In genomic region chr16:4617880-4618279, GRCh38 we compare ENCODE assay signal across 14 cellular contexts. TPM values are rescaled to one million over a fixed set of nuclear protein-coding genes. Genes with fewer than 3 reads are reported as not detected.
A peak's percentile ranks its signal among the peaks of the same experiment; 100 is the strongest.
DNase-seq lines count a peak whose midpoint lies in the region; ATAC-seq, FAIRE-seq and TF ChIP-seq lines count a peak whose summit lies in the region.
"Had no signal": no experiment of that assay in that cellular context is flagged by ENCODE, and none has a peak within 500 bp of the region (broad histone marks: within the 10 kb centered on the region; RNA-seq: fewer than 3 reads in every experiment).

No MANE protein-coding gene starts in this region.

- H3K36me3 ChIP-seq in HEK293 (ENCODE audit: control insufficient read depth in 2 of 2, insufficient read depth in 1 of 2, low read length in 2 of 2) (no peaks in the 10 kb centered on the region), GM12878 (ENCODE audit: control insufficient read depth in 2 of 2, insufficient read depth in 2 of 2, low read length in 1 of 2) (no peaks in the 10 kb centered on the region)

- no peaks in the 10 kb centered on the region for H3K36me3 Mint-ChIP-seq in naive thymus-derived CD8-positive, alpha-beta T cell

- TF ChIP-seq CTCF in C4-2B (conservative IDR thresholded peaks at IDR 0.05): no peak
- TF ChIP-seq CTCF in HEK293 (tag by site-specific recombination; IDR thresholded peaks at IDR 0.05): no peak
- TF ChIP-seq CTCF in GM12878 (IDR thresholded peaks at IDR 0.05 in 2 of 3, conservative IDR thresholded peaks at IDR 0.05 in 1 of 3; ENCODE audit: control insufficient read depth in 2 of 3, extremely low read depth in 1 of 3, insufficient read depth in 1 of 3, low read depth in 3 of 3, low read length in 3 of 3): no peak

- no peak for TF ChIP-seq POLR2A in GM12878 (IDR thresholded peaks at IDR 0.05; ENCODE audit: low read depth, low read length)
- TF ChIP-seq POLR2A in H54 (IDR thresholded peaks at IDR 0.05; ENCODE audit: low read depth, low read length): no peak

- peaks cover 21% of the 10 kb centered on the region for H3K79me2 ChIP-seq in GM12878 (ENCODE audit: control insufficient read depth, insufficient read depth, low read length)

- 84% methylated on average over 7 of the region's 8 CpGs for WGBS in GM12878 (ENCODE audit: insufficient coverage, insufficient replicate concordance, low lambda C conversion rate, missing lambda C conversion rate)

- in situ Hi-C loops in GM12878 (cut with MboI): loop anchor here (10.0 kb wide), 1 partner anchor 337 kb away; the partner anchor contains the start of gene SEC14L5

- H3K4me1 ChIP-seq in HEK293 (ENCODE audit: control insufficient read depth, insufficient read depth, low read length) (no peaks in the 10 kb centered on the region; the same call in 1 of the 2 replicates), GM12878 (ENCODE audit: control insufficient read depth, insufficient read depth, low read length) (peaks cover 18% of the 10 kb centered on the region)

- H4K20me1 ChIP-seq in GM12878 (ENCODE audit: control insufficient read depth, insufficient read depth): no peaks in the 10 kb centered on the region

- H3K4me1 Mint-ChIP-seq in naive thymus-derived CD8-positive, alpha-beta T cell: peaks cover 10 to 41% (median 36%) of the 10 kb centered on the region in 4 donors

- H3K27ac Mint-ChIP-seq in naive thymus-derived CD8-positive, alpha-beta T cell: peak overlapping the region in 9 of 10 donors; percentile 53 to 100 (median 99)
- H3K27ac Mint-ChIP-seq: memory B cell had no signal

- H3K27me3 Mint-ChIP-seq in naive thymus-derived CD8-positive, alpha-beta T cell: no peaks in the 10 kb centered on the region
- H3K27me3 Mint-ChIP-seq: memory B cell had no signal

- H3K4me3 ChIP-seq in HEK293 (ENCODE audit: low read depth, low read length): no peak overlapping the region
- H3K4me3 ChIP-seq in GM12878: no peak overlapping the region; the same call in 1 of the 2 replicates
- H3K4me3 ChIP-seq: SJSA1 had no signal

- ATAC-seq in GM12878 (no peak), GM19035 (IDR thresholded peaks at IDR 0.05; ENCODE audit: unreplicated experiment) (no peak)
- no peak for ATAC-seq in naive thymus-derived CD8-positive, alpha-beta T cell
- ATAC-seq: sciatic nerve had no signal

- no peaks in the 10 kb centered on the region for H3K9me3 ChIP-seq in HEK293 (ENCODE audit: control insufficient read depth, insufficient read depth, low read depth, low read length)
- no peaks in the 10 kb centered on the region for H3K9me3 ChIP-seq in GM12878 (replicated peaks; ENCODE audit: control insufficient read depth, insufficient read depth, low read length)

- no peak for DNase-seq in GM12878 (ENCODE audit: low read depth, low spot score)
- DNase-seq in naive thymus-derived CD8-positive, alpha-beta T cell: no peak
- no peak for DNase-seq in T-helper 9 cell
- no peak for DNase-seq in H54 (ENCODE audit: insufficient read length, low spot score)
- DNase-seq in NCI-H2029 treated with DMSO at 0.1 percent for 48 hours (lab: John Stamatoyannopoulos, UW): no peak
- DNase-seq: amygdala; effector memory CD4-positive, alpha-beta T cell; NCI-H446 treated with DMSO at 0.1 percent for 48 hours had no signal

- SMC1A ChIA-PET in GM12878 (lab: Charles Lee; ENCODE audit: uncharacterized antibody, unreplicated experiment): interaction anchor here (2.6 kb wide), 1 partner anchor 8 kb away, joined by 15 read pairs; the partner anchor contains the start of gene MGRN1

- H3K4me3 Mint-ChIP-seq in naive thymus-derived CD8-positive, alpha-beta T cell: peak overlapping the region in 8 of 10 donors; percentile 18 to 99 (median 34)
- H3K4me3 Mint-ChIP-seq: memory B cell had no signal

- no TSS peak for BruUV-seq in GM12878 (replicated peaks; lab: Mats Ljungman, UMichigan)

- intact Hi-C loops in GM12878 (cut with micrococcal nuclease; ENCODE audit: unreplicated experiment): loop anchor here (10.0 kb wide), 3 partner anchors 103 to 193 kb away; partner anchors contain the start of genes DNAJA3 and ROGDI

- peak overlapping the region; percentile 42; the same call in 1 of the 2 replicates for H3K4me2 ChIP-seq in GM12878 (ENCODE audit: control insufficient read depth, insufficient read depth)

- no peak for TF ChIP-seq RAD21 in GM12878 (IDR thresholded peaks at IDR 0.05; ENCODE audit: insufficient read depth, low read depth, low read length)

- no peaks in the 10 kb centered on the region for H3K27me3 ChIP-seq in GM12878 (replicated peaks in 1 of 2; ENCODE audit: control insufficient read depth in 2 of 2, insufficient read depth in 2 of 2, low read length in 1 of 2)
- H3K27me3 ChIP-seq: SJSA1 had no signal

- CTCF ChIA-PET in HEK293 (lab: Yijun Ruan, JAX): no interaction called here
- CTCF ChIA-PET in GM12878 (lab: Yijun Ruan, JAX): interaction anchor here (1.3 to 1.8 kb wide), 2 partner anchors 32 to 112 kb away, joined by 4 to 7 read pairs; no protein-coding TSS in a partner anchor

- FAIRE-seq in GM12878 (lab: Jason Lieb, UNC): no peak
- FAIRE-seq in H54 (lab: Jason Lieb, UNC): no peak

- H3K27ac ChIP-seq in C4-2B (peak overlapping the region; percentile 92), HEK293 (ENCODE audit: extremely low read depth, low read depth, low read length) (no peak overlapping the region), GM12878 (ENCODE audit: control insufficient read depth, insufficient read depth) (no peak overlapping the region)
- H3K27ac ChIP-seq: SJSA1 had no signal

- H3K9me3 Mint-ChIP-seq in naive thymus-derived CD8-positive, alpha-beta T cell: no peaks in the 10 kb centered on the region
- H3K9me3 Mint-ChIP-seq: memory B cell had no signal

- RAD21 ChIA-PET in GM12878 (lab: Charles Lee; ENCODE audit: unreplicated experiment): no interaction called here

- TF ChIP-seq EP300 in GM12878 (IDR thresholded peaks at IDR 0.05; ENCODE audit: borderline replicate concordance in 1 of 2, control insufficient read depth in 1 of 2, low read depth in 2 of 2, low read length in 2 of 2): no peak

- H3K9ac ChIP-seq in GM12878 (ENCODE audit: control insufficient read depth, insufficient read depth, low read length): no peak overlapping the region

- H2AFZ ChIP-seq in GM12878 (ENCODE audit: control insufficient read depth, low read depth, low read length): no peak overlapping the region

- POLR2A ChIA-PET in HEK293 (lab: Yijun Ruan, JAX): interaction anchor here (0.5 to 0.9 kb wide), 2 partner anchors 16 to 1483 kb away, joined by 3 read pairs; partner anchors contain the start of gene ZNF213
- POLR2A ChIA-PET in GM12878 (lab: Charles Lee): no interaction called here
- POLR2A ChIA-PET in naive thymus-derived CD8-positive, alpha-beta T cell (lab: Charles Lee): interaction anchor here (0.5 to 2.2 kb wide), 6 partner anchors 32 to 184 kb away, joined by 3 to 9 read pairs (median 4); partner anchors contain the start of gene ROGDI

TF ChIP-seq in HEK293, 187 proteins besides CTCF, POLR2A, EP300 and RAD21 (continues in another document):
- no peak for TF ChIP-seq ZNF830 (tag by site-specific recombination; IDR thresholded peaks at IDR 0.05; ENCODE audit: low read depth)
- TF ChIP-seq ZNF302 (tag by site-specific recombination; IDR thresholded peaks at IDR 0.05; ENCODE audit: low read depth): no peak

RNA-seq across cellular contexts. Expression of gene UBALD1, which starts 3.2 kb away (rescaled TPM):
- 14.4 and 16.6 TPM in 2 replicates for total RNA-seq in GM12878 (2013; cell fraction: nucleolus; rRNA removed)
- total RNA-seq in GM12878 (2014; rRNA removed): 9.6 and 15.7 TPM in 2 replicates
- 3.7 and 4.3 TPM in 2 replicates for total RNA-seq in GM12878 (2014; rRNA removed; fragmentation: Illumina TruSeq; extraction: Trizol)
- total RNA-seq in GM12878 (2021): 24.2 and 32.7 TPM in 2 replicates
- 5.6 TPM for polyA plus RNA-seq in GM12878 (2011; ENCODE audit: low read depth)
- 0.94 and 2.6 TPM in 2 replicates for polyA plus RNA-seq in GM12878 (2011; rRNA removed)
- 4.2 and 7.8 TPM in 2 replicates for polyA plus RNA-seq in GM12878 (2011; cell fraction: cytosol; rRNA removed)
- 17.7 and 29.2 TPM in 2 replicates for polyA plus RNA-seq in GM12878 (2011; cell fraction: nucleus; rRNA removed)
- 13.8 and 35.9 TPM in 2 replicates for polyA plus RNA-seq in GM12878 (2012)
- 0.35 and 2.7 TPM in 2 replicates for polyA plus RNA-seq in GM12878 (2014; fragmentation: Illumina TruSeq; extraction: Trizol)
- polyA plus RNA-seq in GM12878 (2014; fragmentation: Nextera tagmentation; extraction: Ambion mirVana): under 1 TPM; 0.05 to 0.82 TPM
- polyA plus RNA-seq in GM12878 (2014; rRNA removed): 23.1 and 29.7 TPM in 2 replicates
- polyA plus RNA-seq in GM12878 (2016; fragmentation: Nextera tagmentation; extraction: Ambion mirVana): 1 to 10 TPM; 6.5 to 9.3 TPM
- polyA minus RNA-seq in GM12878 (2011; rRNA and poly(A)+ RNA removed): 1.0 and 3.6 TPM in 2 replicates
- polyA minus RNA-seq in GM12878 (2011; cell fraction: cytosol; rRNA and poly(A)+ RNA removed): 4.4 and 5.0 TPM in 2 replicates
- 7.3 and 20.9 TPM in 2 replicates for polyA minus RNA-seq in GM12878 (2011; cell fraction: nucleus; rRNA and poly(A)+ RNA removed)
- total RNA-seq in naive thymus-derived CD8-positive, alpha-beta T cell: 10 to 100 TPM; 26.0 to 27.4 TPM
- 1 to 10 TPM; 2.5 to 3.9 (median 2.7) TPM for polyA plus RNA-seq in naive thymus-derived CD8-positive, alpha-beta T cell

RNA-seq across cellular contexts. Expression of gene MGRN1, which starts 6.7 kb away (rescaled TPM):
- 99.4 and 104 TPM in 2 replicates for total RNA-seq in GM12878 (2013; cell fraction: nucleolus; rRNA removed)
- total RNA-seq in GM12878 (2014; rRNA removed) (19.3 and 23.4 TPM in 2 replicates), GM12878 (2014; rRNA removed; fragmentation: Illumina TruSeq; extraction: Trizol) (6.4 and 9.4 TPM in 2 replicates), GM12878 (2021) (77.1 and 86.7 TPM in 2 replicates)
- polyA plus RNA-seq in GM12878 (2011; ENCODE audit: low read depth): 15.2 TPM
- polyA plus RNA-seq in GM12878 (2011; rRNA removed) (2.6 and 4.0 TPM in 2 replicates), GM12878 (2014; fragmentation: Illumina TruSeq; extraction: Trizol) (7.9 and 12.7 TPM in 2 replicates), GM12878 (2014; fragmentation: Nextera tagmentation; extraction: Ambion mirVana) (under 1 TPM; 0.35 to 0.77 TPM), GM12878 (2014; rRNA removed) (24.3 and 32.9 TPM in 2 replicates), GM12878 (2016; fragmentation: Nextera tagmentation; extraction: Ambion mirVana) (10 to 100 TPM; 16.6 to 17.7 TPM)
- 7.5 and 11.1 TPM in 2 replicates for polyA plus RNA-seq in GM12878 (2011; cell fraction: cytosol; rRNA removed)
- polyA plus RNA-seq in GM12878 (2011; cell fraction: nucleus; rRNA removed): 29.8 and 52.4 TPM in 2 replicates
- polyA plus RNA-seq in GM12878 (2012): 35.9 and 43.4 TPM in 2 replicates
- 10.5 and 20.3 TPM in 2 replicates for polyA minus RNA-seq in GM12878 (2011; rRNA and poly(A)+ RNA removed)
- polyA minus RNA-seq in GM12878 (2011; cell fraction: cytosol; rRNA and poly(A)+ RNA removed): 16.2 and 17.4 TPM in 2 replicates
- polyA minus RNA-seq in GM12878 (2011; cell fraction: nucleus; rRNA and poly(A)+ RNA removed): 15.1 and 27.0 TPM in 2 replicates
- total RNA-seq in naive thymus-derived CD8-positive, alpha-beta T cell: 10 to 100 TPM; 66.4 to 70.5 TPM
- polyA plus RNA-seq in naive thymus-derived CD8-positive, alpha-beta T cell: 1 to 10 TPM; 4.5 to 5.8 (median 5.6) TPM
